ENCODE assay signal across 19 cellular contexts in the genomic region with DNA sequence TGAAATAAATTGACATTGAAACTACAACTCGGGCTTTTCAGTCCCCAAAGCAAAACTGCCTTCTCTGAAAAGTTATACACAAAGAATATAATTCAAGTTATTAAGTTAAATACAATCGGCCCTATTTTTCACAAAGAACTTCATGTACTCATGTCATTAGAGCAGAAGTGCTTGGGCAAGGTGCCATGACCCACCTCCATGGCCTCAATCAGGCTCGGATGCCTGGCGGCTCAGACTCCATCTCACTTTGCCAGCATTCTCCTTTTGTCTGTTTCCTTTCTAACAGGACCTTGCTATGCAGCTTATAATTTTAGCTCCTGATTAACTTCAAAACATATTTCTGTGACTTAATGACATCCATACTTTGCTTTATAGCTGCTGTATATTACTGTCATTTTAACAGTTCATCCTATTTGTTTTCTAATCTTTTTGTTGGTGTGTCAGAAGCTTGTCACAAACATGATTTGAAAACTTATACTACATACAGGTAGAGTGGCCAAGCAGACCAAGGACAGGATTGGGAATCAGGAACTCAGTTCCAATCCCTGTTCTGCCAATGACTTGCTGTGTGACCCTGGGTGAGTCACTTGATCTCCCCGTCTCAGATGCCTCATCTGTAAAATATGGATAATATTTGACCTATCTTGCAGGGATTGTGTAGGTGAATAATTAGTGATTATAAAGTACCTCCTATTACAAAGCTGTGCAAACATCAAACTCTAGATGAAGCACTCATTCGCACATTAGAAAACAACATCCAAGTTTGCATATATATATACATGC.
A peak's percentile ranks its signal among the peaks of the same experiment; 100 is the strongest.
DNase-seq lines count a peak whose midpoint lies in the region; TF ChIP-seq lines count a peak whose summit lies in the region.
"Had no signal": no experiment of that assay in that cellular context is flagged by ENCODE, and none has a peak within 500 bp of the region (broad histone marks: within the 10 kb centered on the region; RNA-seq: fewer than 3 reads in every experiment).

No MANE protein-coding gene starts in this region.

- DNase-seq in RKO (ENCODE audit: low spot score) = peak; percentile 15
- no peak for DNase-seq in esophagus muscularis mucosa (ENCODE audit: extremely low spot score)
- DNase-seq in lung microvascular endothelial cell (ENCODE audit: low read depth in 2 of 2) = peak; percentile 32 to 45
- DNase-seq in NCI-H2196 (lab: John Stamatoyannopoulos, UW; ENCODE audit: unreplicated experiment) = no peak
- no peak for DNase-seq in cerebellum (ENCODE audit: low spot score)
- no peak for DNase-seq in suprapubic skin (ENCODE audit: low spot score in 2 of 2)
- DNase-seq in NCI-H69 (lab: John Stamatoyannopoulos, UW) = no peak
- DNase-seq: ACHN; activated CD4-positive, alpha-beta T cell treated with anti-CD3 and anti-CD28 coated beads for 1 hour; activated CD8-positive, alpha-beta memory T cell treated with anti-CD3 and anti-CD28 coated beads, Interleukin-2, amount 50 U/mL, for 4 hours; CD8-positive, alpha-beta T cell; effector memory CD4-positive, alpha-beta T cell; glutamatergic neuron; MM.1S; NCI-H2107; NCI-H82; SHP77; spleen had no signal

- H2AFZ ChIP-seq in ACC112 (ENCODE audit: low read length, unreplicated experiment) = no peak overlapping the region

- H3K9me3 ChIP-seq in esophagus muscularis mucosa (no peaks in the 10 kb centered on the region), suprapubic skin (no peaks in the 10 kb centered on the region)

- H3K4me3 ChIP-seq in ACC112 (ENCODE audit: low read depth, low read length) (peak overlapping the region; percentile 8; the same call in 1 of the 2 replicates), esophagus muscularis mucosa (peak overlapping the region in 3 of 4 donors; percentile 2 to 19 (median 15)), suprapubic skin (no peak overlapping the region)
- H3K4me3 ChIP-seq: spleen had no signal

- H3K27ac ChIP-seq in ACC112 (ENCODE audit: low read depth, low read length) (peak overlapping the region; percentile 5; the same call in 1 of the 2 replicates), esophagus muscularis mucosa (replicated peaks in 1 of 4) (peak overlapping the region; percentile 62 to 76 (median 70)), suprapubic skin (no peak overlapping the region)
- H3K27ac ChIP-seq: spleen had no signal

- H3K27me3 ChIP-seq in ACC112 (ENCODE audit: insufficient read depth, low read length) = no peaks in the 10 kb centered on the region
- H3K27me3 ChIP-seq in esophagus muscularis mucosa = no peaks in the 10 kb centered on the region
- H3K27me3 ChIP-seq in suprapubic skin = no peaks in the 10 kb centered on the region
- H3K27me3 ChIP-seq: spleen had no signal

- TF ChIP-seq CTCF in esophagus muscularis mucosa (IDR thresholded peaks at IDR 0.05) (no peak), suprapubic skin (IDR thresholded peaks at IDR 0.05) (no peak)

- WGBS in esophagus muscularis mucosa = 51% methylated on average over 6 of the region's 6 CpGs
- 70% methylated on average over 6 of the region's 6 CpGs for WGBS in suprapubic skin

- H3K79me2 ChIP-seq in ACC112 (ENCODE audit: control insufficient read depth, insufficient read depth, low read length, unreplicated experiment) = no peaks in the 10 kb centered on the region

- intact Hi-C loops in esophagus muscularis mucosa (cut with DNase I) = no loop called here

- no peak for TF ChIP-seq POLR2A in esophagus muscularis mucosa (IDR thresholded peaks at IDR 0.05; ENCODE audit: low read depth)
- no peak for TF ChIP-seq POLR2A in suprapubic skin (IDR thresholded peaks at IDR 0.05)

- TF ChIP-seq EP300 in esophagus muscularis mucosa (IDR thresholded peaks at IDR 0.05) (no peak), suprapubic skin (IDR thresholded peaks at IDR 0.05) (no peak)

- peaks cover 37% of the 10 kb centered on the region for H3K36me3 ChIP-seq in ACC112 (ENCODE audit: insufficient read depth, low read length)
- peaks cover 0 to 42% (median 16%) of the 10 kb centered on the region in 4 donors for H3K36me3 ChIP-seq in esophagus muscularis mucosa
- H3K36me3 ChIP-seq in suprapubic skin = peaks cover 42% of the 10 kb centered on the region

- peaks cover 13% of the 10 kb centered on the region for H3K4me1 ChIP-seq in ACC112 (ENCODE audit: control insufficient read depth, insufficient read depth, low read length, unreplicated experiment)
- H3K4me1 ChIP-seq in esophagus muscularis mucosa = peaks cover 8 to 28% (median 20%) of the 10 kb centered on the region in 4 donors
- H3K4me1 ChIP-seq in suprapubic skin = no peaks in the 10 kb centered on the region
- H3K4me1 ChIP-seq: spleen had no signal

Comparison
In these comparisons a context has a peak if more than half of its experiments do, and no peak if none do; other contexts are left out.
1. DNase-seq: peak in RKO (single experiment) and lung microvascular endothelial cell (2 of 2); none in esophagus muscularis mucosa (single experiment), NCI-H2196 (single experiment), cerebellum (single experiment), suprapubic skin (0 of 2) and NCI-H69 (single experiment).